Comparison of ENCODE assay signal across 1 cellular context in genomic region chr1:12019858-12020509, GRCh38.
TF ChIP-seq lines count a peak whose summit lies in the region.

No MANE protein-coding gene starts in this region.

TF ChIP-seq in SK-N-SH treated with all-trans-retinoic acid at 6 μM for 48 hours, 23 proteins besides CTCF, POLR2A, EP300 and RAD21 (continued from another document):
- TF ChIP-seq CSRNP3 (CRISPR knock-in tag; IDR thresholded peaks at IDR 0.05) (no peak), ZC3H10 (CRISPR knock-in tag; IDR thresholded peaks at IDR 0.05) (no peak), PPARA (CRISPR knock-in tag; IDR thresholded peaks at IDR 0.05; ENCODE audit: borderline replicate concordance) (no peak), GLIS3 (CRISPR knock-in tag; IDR thresholded peaks at IDR 0.05) (no peak), ESRRG (CRISPR knock-in tag; IDR thresholded peaks at IDR 0.05) (no peak)
